Comparison of ENCODE assay signal across 14 cellular contexts in the genomic region with DNA sequence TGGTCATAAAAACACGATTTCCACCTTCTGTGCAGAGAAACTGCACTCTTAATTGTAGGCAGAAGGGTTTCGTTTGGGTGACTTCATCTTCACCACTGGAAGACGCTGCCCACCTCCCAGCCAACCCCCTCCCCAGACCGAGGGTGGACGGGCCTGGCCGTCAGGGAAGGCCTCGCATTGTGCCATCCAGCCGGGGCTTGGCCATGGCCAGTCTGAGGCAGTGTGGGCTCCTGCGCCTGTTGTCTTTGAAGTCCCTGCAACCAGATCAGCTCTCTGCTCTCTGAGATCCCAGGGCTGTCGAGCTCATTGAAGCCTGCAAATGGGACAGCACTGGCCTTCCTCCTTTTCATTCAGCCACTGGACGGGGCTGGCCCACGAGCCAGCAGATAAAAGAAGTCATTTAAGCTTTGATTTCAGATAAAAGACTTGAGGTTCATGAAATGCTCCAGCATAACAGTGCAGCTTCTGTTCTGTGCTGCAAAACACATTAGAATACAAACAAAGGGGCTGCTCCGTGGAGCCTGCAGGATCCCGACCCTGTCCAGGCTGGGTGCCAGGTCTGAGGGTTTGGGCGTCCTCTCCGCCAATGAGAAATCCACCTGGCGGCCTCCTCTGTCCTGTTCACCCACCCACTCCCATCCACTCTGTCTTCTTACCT.
DNase-seq lines count a peak whose midpoint lies in the region; ATAC-seq and TF ChIP-seq lines count a peak whose summit lies in the region.
"Had no signal": no experiment of that assay in that cellular context is flagged by ENCODE, and none has a peak within 500 bp of the region (broad histone marks: within the 10 kb centered on the region; RNA-seq: fewer than 3 reads in every experiment).

No MANE protein-coding gene starts in this region.

- TF ChIP-seq CTCF in endodermal cell (conservative IDR thresholded peaks at IDR 0.05) (no peak), foreskin fibroblast (IDR thresholded peaks at IDR 0.05; ENCODE audit: low read depth, low read length) (no peak)

- no peaks in the 10 kb centered on the region for H3K4me1 ChIP-seq in endodermal cell (ENCODE audit: control insufficient read depth, insufficient read depth, low read length)
- H3K4me1 ChIP-seq: A549, Peyer's patch had no signal

- peaks cover under 1% of the 10 kb centered on the region for H3K27me3 Mint-ChIP-seq in endodermal cell (ENCODE audit: insufficient read depth)
- H3K27me3 Mint-ChIP-seq: activated naive CD4-positive, alpha-beta T cell treated with anti-CD3 and anti-CD28 coated beads, Interleukin-2, amount 50 U/mL, for 24 hours had no signal

- H3K4me3 Mint-ChIP-seq in endodermal cell = no peak overlapping the region
- H3K4me3 Mint-ChIP-seq: activated naive CD4-positive, alpha-beta T cell treated with anti-CD3 and anti-CD28 coated beads, Interleukin-2, amount 50 U/mL, for 24 hours had no signal

- no peak overlapping the region for H3K27ac Mint-ChIP-seq in endodermal cell
- H3K27ac Mint-ChIP-seq: activated naive CD4-positive, alpha-beta T cell treated with anti-CD3 and anti-CD28 coated beads, Interleukin-2, amount 50 U/mL, for 24 hours had no signal

- H3K36me3 Mint-ChIP-seq in endodermal cell (ENCODE audit: low read depth) = peaks cover 1% of the 10 kb centered on the region

- H3K4me3 ChIP-seq in endodermal cell (ENCODE audit: low read length) (no peak overlapping the region), foreskin fibroblast (ENCODE audit: low read depth in 1 of 2, low read length in 2 of 2) (no peak overlapping the region)
- H3K4me3 ChIP-seq: A549, Peyer's patch had no signal

- 66 to 74% methylated on average over 4 to 17 of the region's 17 CpGs for WGBS in endodermal cell (ENCODE audit: insufficient coverage in 1 of 2, insufficient read length in 1 of 2), 2 experiments

- no peaks in the 10 kb centered on the region for H3K36me3 ChIP-seq in endodermal cell (ENCODE audit: control insufficient read depth, insufficient read depth, low read length)
- H3K36me3 ChIP-seq: Peyer's patch had no signal

- no peak for ATAC-seq in HG02973 (IDR thresholded peaks at IDR 0.05; ENCODE audit: unreplicated experiment)
- ATAC-seq: A549 had no signal

- H3K4me1 Mint-ChIP-seq in endodermal cell = peaks cover 21% of the 10 kb centered on the region

- no peaks in the 10 kb centered on the region for H3K9me3 ChIP-seq in endodermal cell (ENCODE audit: control insufficient read depth, low read length)
- H3K9me3 ChIP-seq: A549, Peyer's patch had no signal

- peak overlapping the region; percentile 95 for H3K27ac ChIP-seq in endodermal cell (ENCODE audit: low read depth, low read length)
- H3K27ac ChIP-seq: A549, Peyer's patch had no signal

- no peaks in the 10 kb centered on the region for H3K27me3 ChIP-seq in endodermal cell (ENCODE audit: control insufficient read depth, insufficient read depth, low read length, poor library complexity, severe bottlenecking)
- H3K27me3 ChIP-seq: Peyer's patch had no signal

- DNase-seq in NCI-H748 (lab: John Stamatoyannopoulos, UW; ENCODE audit: unreplicated experiment) (peak; percentile 93), NCI-H748 treated with DMSO at 0.1 percent for 48 hours (lab: John Stamatoyannopoulos, UW) (no peak), NCI-H2196 treated with DMSO at 0.1 percent for 48 hours (lab: John Stamatoyannopoulos, UW; ENCODE audit: unreplicated experiment) (peak; percentile 26), endodermal cell (no peak), pons (ENCODE audit: low spot score) (peak; percentile 85), foreskin fibroblast (no peak), GDM1 (lab: John Stamatoyannopoulos, UW) (no peak)
- DNase-seq: GOT3; NCI-H1436; stimulated activated CD4-positive, alpha-beta T cell treated with anti-CD3 and anti-CD28 coated beads, Interleukin-2, amount 100 ng/mL, for 24 hours had no signal

- H3K9ac ChIP-seq in endodermal cell (ENCODE audit: extremely low read depth, low read length, poor library complexity, severe bottlenecking) = no peak overlapping the region

- H3K9me3 Mint-ChIP-seq in endodermal cell = peaks cover 9% of the 10 kb centered on the region

Comparison
In these comparisons a context has a peak if more than half of its experiments do, and no peak if none do; other contexts are left out.
1. DNase-seq: peak in NCI-H748 (single experiment), NCI-H2196 treated with DMSO at 0.1 percent for 48 hours (single experiment) and pons (single experiment); none in NCI-H748 treated with DMSO at 0.1 percent for 48 hours (single experiment), endodermal cell (single experiment), foreskin fibroblast (0 of 2) and GDM1 (single experiment).